ENCODE assay signal across 21 cellular contexts in genomic region chr1:31570906-31571305, GRCh38. TPM values are rescaled to one million over a fixed set of nuclear protein-coding genes. Genes with fewer than 3 reads are reported as not detected.
"Had no signal": no experiment of that assay in that cellular context is flagged by ENCODE, and none has a peak within 500 bp of the region (broad histone marks: within the 10 kb centered on the region; RNA-seq: fewer than 3 reads in every experiment).

No MANE protein-coding gene starts in this region.

- H3K27ac Mint-ChIP-seq: activated CD8-positive, alpha-beta memory T cell treated with anti-CD3 and anti-CD28 coated beads, Interleukin-2, amount 10 ng/mL, durations not matched to agents 7 days and 5 days; activated naive CD8-positive, alpha-beta T cell treated with anti-CD3 and anti-CD28 coated beads for 36 hours; activated T-cell treated with anti-CD3 and anti-CD28 coated beads, Interleukin-2, amount 50 U/mL, for 24 hours; natural killer cell treated with Interleukin-12 subunit alpha and Interleukin-12 subunit beta and Interleukin-15 and Interleukin-18, amount 100 ng/mL, for 72 hours had no signal

- H3K9me3 Mint-ChIP-seq: activated naive CD8-positive, alpha-beta T cell treated with anti-CD3 and anti-CD28 coated beads for 36 hours; activated T-cell treated with anti-CD3 and anti-CD28 coated beads, Interleukin-2, amount 50 U/mL, for 24 hours; natural killer cell treated with Interleukin-12 subunit alpha and Interleukin-12 subunit beta and Interleukin-15 and Interleukin-18, amount 100 ng/mL, for 72 hours had no signal

- H3K27me3 ChIP-seq: breast epithelium, esophagus muscularis mucosa, heart left ventricle, right lobe of liver had no signal

- H3K4me3 Mint-ChIP-seq: activated CD8-positive, alpha-beta memory T cell treated with anti-CD3 and anti-CD28 coated beads, Interleukin-2, amount 10 ng/mL, durations not matched to agents 7 days and 5 days; activated naive CD8-positive, alpha-beta T cell treated with anti-CD3 and anti-CD28 coated beads for 36 hours; activated T-cell treated with anti-CD3 and anti-CD28 coated beads, Interleukin-2, amount 50 U/mL, for 24 hours; natural killer cell treated with Interleukin-12 subunit alpha and Interleukin-12 subunit beta and Interleukin-15 and Interleukin-18, amount 100 ng/mL, for 72 hours had no signal

- H3K36me3 ChIP-seq: breast epithelium, esophagus muscularis mucosa, heart left ventricle, right lobe of liver had no signal

- DNase-seq: activated CD4-positive, alpha-beta T cell treated with anti-CD3 and anti-CD28 coated beads, Interleukin-2, amount 50 U/mL, for 48 hours; activated CD4-positive, CD25-positive, alpha-beta regulatory T cell treated with anti-CD3 and anti-CD28 coated beads, Interleukin-2, amount 50 U/mL, for 72 hours; activated CD8-positive, alpha-beta memory T cell treated with anti-CD3 and anti-CD28 coated beads, Interleukin-2, amount 10 ng/mL, durations not matched to agents 7 days and 5 days; activated gamma-delta T cell treated with Interleukin-2 at 50 U/mL for 16 hours; activated naive CD8-positive, alpha-beta T cell treated with anti-CD3 and anti-CD28 coated beads for 36 hours; activated T-cell treated with anti-CD3 and anti-CD28 coated beads, Interleukin-2, amount 50 U/mL, for 24 hours; anterior cingulate cortex; heart left ventricle; islet precursor cell; mammary epithelial cell; occipital lobe; psoas muscle; right lobe of liver; stimulated activated CD4-positive, alpha-beta T cell treated with anti-CD3 and anti-CD28 coated beads, Interleukin-2, amount 100 ng/mL, for 24 hours; stimulated activated naive CD8-positive, alpha-beta T cell treated with anti-CD3 and anti-CD28 coated beads, Interleukin-15, Interleukin-2, amounts not matched to agents 100 U/mL and 50 U/mL, for 24 hours had no signal

- H3K27ac ChIP-seq: dorsolateral prefrontal cortex, esophagus muscularis mucosa, psoas muscle, right lobe of liver had no signal

- H3K4me1 Mint-ChIP-seq: activated CD8-positive, alpha-beta memory T cell treated with anti-CD3 and anti-CD28 coated beads, Interleukin-2, amount 10 ng/mL, durations not matched to agents 7 days and 5 days; activated naive CD8-positive, alpha-beta T cell treated with anti-CD3 and anti-CD28 coated beads for 36 hours had no signal

- ATAC-seq: activated CD8-positive, alpha-beta memory T cell treated with anti-CD3 and anti-CD28 coated beads, Interleukin-2, amount 10 ng/mL, durations not matched to agents 7 days and 5 days; heart left ventricle; left lobe of liver; natural killer cell treated with Interleukin-12 subunit alpha and Interleukin-12 subunit beta and Interleukin-15 and Interleukin-18, amount 100 ng/mL, for 72 hours; psoas muscle; right lobe of liver; stimulated activated naive CD8-positive, alpha-beta T cell treated with anti-CD3 and anti-CD28 coated beads, Interleukin-15, Interleukin-2, amounts not matched to agents 100 U/mL and 50 U/mL, for 24 hours had no signal

- H3K9me3 ChIP-seq: breast epithelium, esophagus muscularis mucosa, heart left ventricle, psoas muscle, right lobe of liver had no signal

- H3K4me3 ChIP-seq: breast epithelium, dorsolateral prefrontal cortex, esophagus muscularis mucosa, heart left ventricle, psoas muscle, right lobe of liver had no signal

- H3K36me3 Mint-ChIP-seq: activated CD8-positive, alpha-beta memory T cell treated with anti-CD3 and anti-CD28 coated beads, Interleukin-2, amount 10 ng/mL, durations not matched to agents 7 days and 5 days; activated naive CD8-positive, alpha-beta T cell treated with anti-CD3 and anti-CD28 coated beads for 36 hours; natural killer cell treated with Interleukin-12 subunit alpha and Interleukin-12 subunit beta and Interleukin-15 and Interleukin-18, amount 100 ng/mL, for 72 hours had no signal

RNA-seq across cellular contexts. Expression of gene TINAGL1, which starts 5.4 kb away (rescaled TPM):
- total RNA-seq: activated CD8-positive, alpha-beta memory T cell treated with anti-CD3 and anti-CD28 coated beads, Interleukin-2, amount 10 ng/mL, durations not matched to agents 7 days and 5 days; activated naive CD8-positive, alpha-beta T cell treated with anti-CD3 and anti-CD28 coated beads for 36 hours; natural killer cell treated with Interleukin-12 subunit alpha and Interleukin-12 subunit beta and Interleukin-15 and Interleukin-18, amount 100 ng/mL, for 72 hours had no signal

RNA-seq across cellular contexts. Expression of gene HCRTR1, which starts 46.6 kb away (rescaled TPM):
- total RNA-seq: activated CD8-positive, alpha-beta memory T cell treated with anti-CD3 and anti-CD28 coated beads, Interleukin-2, amount 10 ng/mL, durations not matched to agents 7 days and 5 days; activated naive CD8-positive, alpha-beta T cell treated with anti-CD3 and anti-CD28 coated beads for 36 hours; breast epithelium; left lobe of liver; mammary epithelial cell; mucosa of gallbladder; natural killer cell treated with Interleukin-12 subunit alpha and Interleukin-12 subunit beta and Interleukin-15 and Interleukin-18, amount 100 ng/mL, for 72 hours; right lobe of liver had no signal
